Comparison of ENCODE assay signal across 19 cellular contexts in the genomic region with DNA sequence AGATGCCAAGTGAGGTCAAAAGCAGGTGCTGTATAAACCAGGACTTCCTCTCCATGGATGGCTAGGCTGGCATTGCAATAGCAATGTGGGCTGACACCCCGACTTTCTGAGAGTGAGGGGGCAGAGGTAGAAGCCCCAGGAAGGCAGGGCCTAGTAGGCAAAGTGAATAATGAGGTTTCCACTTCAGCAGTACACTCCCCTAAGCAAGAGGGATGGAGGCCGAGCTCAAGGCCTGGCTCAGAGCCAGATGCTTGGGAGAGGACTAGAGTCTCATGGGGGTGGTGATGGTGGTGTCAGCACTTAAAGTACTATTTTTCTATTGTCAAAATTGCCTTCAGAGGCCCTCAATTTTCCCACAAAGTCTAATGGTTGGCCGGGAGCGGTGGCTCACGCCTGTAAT. TPM values are rescaled to one million over a fixed set of nuclear protein-coding genes. Genes with fewer than 3 reads are reported as not detected.
A peak's percentile ranks its signal among the peaks of the same experiment; 100 is the strongest.
DNase-seq lines count a peak whose midpoint lies in the region; ATAC-seq, FAIRE-seq and TF ChIP-seq lines count a peak whose summit lies in the region.
"Had no signal": no experiment of that assay in that cellular context is flagged by ENCODE, and none has a peak within 500 bp of the region (broad histone marks: within the 10 kb centered on the region; RNA-seq: fewer than 3 reads in every experiment).

No MANE protein-coding gene starts in this region.

- no peak overlapping the region for H3K9ac ChIP-seq in astrocyte (ENCODE audit: low read length)
- H3K9ac ChIP-seq: GM23248 had no signal

- H3K4me3 ChIP-seq in astrocyte (ENCODE audit: insufficient read depth, low read depth, low read length) = no peak overlapping the region
- H3K4me3 ChIP-seq: GM23248, HAP-1 had no signal

- no peaks in the 10 kb centered on the region for H3K36me3 Mint-ChIP-seq in astrocyte (ENCODE audit: low read depth, unreplicated experiment)
- H3K36me3 Mint-ChIP-seq: CD4-positive, CD25-positive, alpha-beta regulatory T cell had no signal

- peak overlapping the region; percentile 62 for H3K27ac Mint-ChIP-seq in astrocyte (ENCODE audit: unreplicated experiment)
- H3K27ac Mint-ChIP-seq: CD8-positive, alpha-beta memory T cell had no signal

- no peaks in the 10 kb centered on the region for H3K79me2 ChIP-seq in astrocyte (ENCODE audit: insufficient read depth, low read length)

- H3K27ac ChIP-seq in astrocyte (ENCODE audit: low read depth, low read length) = no peak overlapping the region
- H3K27ac ChIP-seq: GM23248 had no signal

- no peak overlapping the region for H2AFZ ChIP-seq in astrocyte (ENCODE audit: low read depth, low read length)
- H2AFZ ChIP-seq: GM23248 had no signal

- no peaks in the 10 kb centered on the region for H3K36me3 ChIP-seq in astrocyte (ENCODE audit: insufficient read depth, low read length)
- H3K36me3 ChIP-seq: BE2C, HAP-1 had no signal

- H3K4me3 Mint-ChIP-seq in astrocyte (ENCODE audit: unreplicated experiment) = no peak overlapping the region
- H3K4me3 Mint-ChIP-seq: CD4-positive, CD25-positive, alpha-beta regulatory T cell; CD8-positive, alpha-beta memory T cell had no signal

- no peaks in the 10 kb centered on the region for H4K20me1 ChIP-seq in astrocyte (ENCODE audit: insufficient read depth, low read length)

- H3K9me3 ChIP-seq in astrocyte (ENCODE audit: insufficient read depth, low read depth, low read length) = no peaks in the 10 kb centered on the region
- H3K9me3 ChIP-seq: BE2C, HAP-1 had no signal

- DNase-seq in NCI-H2029 (lab: John Stamatoyannopoulos, UW) = peak; percentile 1
- DNase-seq in NCI-H2029 treated with DMSO at 0.1 percent for 48 hours (lab: John Stamatoyannopoulos, UW) = no peak
- DNase-seq in NCI-H82 (lab: John Stamatoyannopoulos, UW) = peak; percentile 9
- no peak for DNase-seq in NCI-H82 treated with DMSO at 0.1 percent for 48 hours (lab: John Stamatoyannopoulos, UW; ENCODE audit: unreplicated experiment)
- DNase-seq in astrocyte (ENCODE audit: low read depth) = no peak
- DNase-seq: ACHN; BE2C; C1 segment of cervical spinal cord; CD4-positive, CD25-positive, alpha-beta regulatory T cell; CD8-positive, alpha-beta memory T cell; COR-L47; GM23248; KBM-7 had no signal

- FAIRE-seq in astrocyte (lab: Jason Lieb, UNC) = no peak
- FAIRE-seq: G401.6, GM12891, GM19239 had no signal

- no peaks in the 10 kb centered on the region for H3K27me3 Mint-ChIP-seq in astrocyte (ENCODE audit: low read depth, unreplicated experiment)

- H3K4me2 ChIP-seq in astrocyte (ENCODE audit: low read length) = no peak overlapping the region

- ATAC-seq in GM21619 (IDR thresholded peaks at IDR 0.05; ENCODE audit: unreplicated experiment) = no peak

- H3K4me1 ChIP-seq in astrocyte (ENCODE audit: insufficient read depth, low read length) = no peaks in the 10 kb centered on the region
- H3K4me1 ChIP-seq: BE2C, HAP-1 had no signal

- TF ChIP-seq EP300 in Ishikawa (IDR thresholded peaks at IDR 0.05; ENCODE audit: borderline replicate concordance) = no peak

- peaks cover 17% of the 10 kb centered on the region for H3K9me3 Mint-ChIP-seq in astrocyte (ENCODE audit: unreplicated experiment)

- no peak for TF ChIP-seq RAD21 in Ishikawa (IDR thresholded peaks at IDR 0.05; ENCODE audit: low read depth)

- H3K27me3 ChIP-seq in astrocyte (ENCODE audit: insufficient read depth, low read length) = no peaks in the 10 kb centered on the region
- H3K27me3 ChIP-seq: BE2C had no signal

- TF ChIP-seq CTCF in astrocyte (IDR thresholded peaks at IDR 0.05; ENCODE audit: insufficient read depth, low read depth, low read length) = no peak

- no peaks in the 10 kb centered on the region for H3K4me1 Mint-ChIP-seq in astrocyte (ENCODE audit: low read depth, unreplicated experiment)
- H3K4me1 Mint-ChIP-seq: CD4-positive, CD25-positive, alpha-beta regulatory T cell; CD8-positive, alpha-beta memory T cell had no signal

TF ChIP-seq in Ishikawa, 13 proteins besides CTCF, POLR2A, EP300 and RAD21:
- TF ChIP-seq NFIC (IDR thresholded peaks at IDR 0.05) (0 out of 2 replicates have a peak, but pooled peaks have one; percentile 16), EGR1 (IDR thresholded peaks at IDR 0.05) (no peak)
- TF ChIP-seq, protein P1, sequence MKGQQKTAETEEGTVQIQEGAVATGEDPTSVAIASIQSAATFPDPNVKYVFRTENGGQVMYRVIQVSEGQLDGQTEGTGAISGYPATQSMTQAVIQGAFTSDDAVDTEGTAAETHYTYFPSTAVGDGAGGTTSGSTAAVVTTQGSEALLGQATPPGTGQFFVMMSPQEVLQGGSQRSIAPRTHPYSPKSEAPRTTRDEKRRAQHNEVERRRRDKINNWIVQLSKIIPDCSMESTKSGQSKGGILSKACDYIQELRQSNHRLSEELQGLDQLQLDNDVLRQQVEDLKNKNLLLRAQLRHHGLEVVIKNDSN (IDR thresholded peaks at IDR 0.05) = no peak

RNA-seq across cellular contexts. Expression of a gene that starts 41.6 kb away (rescaled TPM):
- total RNA-seq in astrocyte = 46.2 and 46.7 TPM in 2 replicates

Comparison
In these comparisons a context has a peak if more than half of its experiments do, and no peak if none do; other contexts are left out.
1. DNase-seq: peak in NCI-H2029 (single experiment) and NCI-H82 (single experiment); none in NCI-H2029 treated with DMSO at 0.1 percent for 48 hours (single experiment), NCI-H82 treated with DMSO at 0.1 percent for 48 hours (single experiment) and astrocyte (single experiment).